ENCODE assay signal across 8 cellular contexts in the genomic region with DNA sequence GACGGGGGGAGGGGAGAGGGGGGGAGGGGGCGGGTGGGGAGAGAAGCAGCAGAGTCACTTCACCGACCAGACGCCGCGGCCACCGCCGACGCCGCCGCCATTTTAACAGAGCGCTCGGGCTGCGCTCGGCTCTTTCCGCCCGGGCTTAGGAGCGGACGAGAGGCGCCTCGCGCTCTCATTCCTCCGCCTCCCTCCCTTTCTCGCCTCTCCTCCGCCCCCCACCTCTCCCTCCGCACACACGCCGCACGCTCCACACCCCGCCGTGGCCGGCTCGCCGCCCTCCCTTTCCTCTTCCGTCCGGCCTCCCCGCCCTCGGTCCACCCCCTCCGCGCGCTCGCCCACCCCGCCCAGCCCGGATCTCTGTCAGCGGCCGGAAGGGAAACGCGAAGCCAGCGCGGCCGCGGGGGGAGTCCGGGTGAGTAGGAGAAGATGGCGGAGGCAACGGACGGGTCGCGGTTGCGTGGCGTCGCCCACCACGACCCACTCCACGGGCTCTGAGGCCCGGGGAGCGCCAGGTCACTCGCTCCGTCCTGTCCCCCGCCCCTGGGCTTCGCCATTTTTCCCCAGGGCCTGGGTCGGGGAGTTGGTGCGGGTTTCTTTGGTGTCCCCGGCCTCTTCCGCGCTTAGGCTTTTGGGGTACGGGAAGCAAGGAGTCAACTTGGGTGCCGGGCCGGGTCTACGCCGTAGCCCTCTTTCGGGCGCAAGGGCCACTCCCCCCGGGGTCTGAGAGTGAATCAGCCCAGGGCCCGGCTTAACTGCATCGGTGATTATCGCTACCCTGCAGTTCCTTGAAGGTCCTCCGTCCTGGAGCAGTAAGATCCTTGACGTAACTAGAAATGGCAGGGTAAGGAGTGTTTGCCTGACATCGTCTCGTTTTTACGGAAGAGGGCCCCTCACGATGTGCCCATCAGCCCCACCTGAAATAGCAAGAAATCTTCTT. TPM values are rescaled to one million over a fixed set of nuclear protein-coding genes. Genes with fewer than 3 reads are reported as not detected.
DNase-seq lines count a peak whose midpoint lies in the region; ATAC-seq and TF ChIP-seq lines count a peak whose summit lies in the region.

Gene USP34, minus strand, starts transcription at position 123 of the 940 bp plus-strand sequence. CDS start 395 bp downstream, outside the sequence.

- H3K4me3 ChIP-seq in hepatocyte (peak within 1 kb of the TSS; percentile 96), aorta (ENCODE audit: low read length in 2 of 2) (peak within 1 kb of the TSS; percentile 91 to 97)

- H3K27ac ChIP-seq in hepatocyte (peak within 1 kb of the TSS; percentile 99), aorta (ENCODE audit: low read depth in 1 of 2, low read length in 2 of 2) (peak within 1 kb of the TSS; percentile 91 to 93)

- no peak for TF ChIP-seq CTCF in hepatocyte (IDR thresholded peaks at IDR 0.05; ENCODE audit: poor library complexity)

- DNase-seq in NCI-H2081 (lab: John Stamatoyannopoulos, UW) (peak; percentile 98), T1000 (lab: John Stamatoyannopoulos, UW) (peak; percentile 83), astrocyte of the hippocampus (ENCODE audit: low read depth, low spot score) (peak; percentile 98), hepatocyte (ENCODE audit: low spot score) (peak; percentile 97), renal cortical epithelial cell (ENCODE audit: low read depth) (peak; percentile 81), aorta (peak; percentile 97 to 99)

- 1% methylated on average over 44 of the region's 91 CpGs for WGBS in hepatocyte (ENCODE audit: low lambda C conversion rate, missing lambda C conversion rate)
- WGBS in aorta, 2 donors = 0 to 1% methylated on average over 67 to 90 of the region's 91 CpGs

- peak within 1 kb of the TSS; percentile 89 for H3K4me2 ChIP-seq in hepatocyte

- peak within 1 kb of the TSS; percentile 83 for H2AFZ ChIP-seq in hepatocyte

- H3K79me2 ChIP-seq in hepatocyte = peaks cover 60% of the 10 kb centered on the region

- H3K9me3 ChIP-seq in hepatocyte (ENCODE audit: low read depth) (no peaks in the 10 kb centered on the region), aorta (ENCODE audit: control insufficient read depth, low read length) (no peaks in the 10 kb centered on the region)

- intact Hi-C loops in aorta (cut with DNase I) = loop anchor here in 1 of 2 donors (2.0 to 5.0 kb wide), 3 partner anchors 68 to 416 kb away; partner anchors contain the start of genes CCT4 and XPO1

- H3K4me1 ChIP-seq in hepatocyte (ENCODE audit: insufficient read depth) (peaks cover 22% of the 10 kb centered on the region), aorta (ENCODE audit: control insufficient read depth in 1 of 2, insufficient read depth in 2 of 2, low read length in 2 of 2) (no peaks in the 10 kb centered on the region)

- H3K36me3 ChIP-seq in hepatocyte (replicated peaks; ENCODE audit: insufficient read depth, low read depth) = no peaks in the 10 kb centered on the region
- H3K36me3 ChIP-seq in aorta (ENCODE audit: control insufficient read depth in 1 of 2, insufficient read depth in 2 of 2, low read length in 1 of 2) = no peaks in the 10 kb centered on the region

- ATAC-seq in GM18502 (IDR thresholded peaks at IDR 0.05; ENCODE audit: poor library complexity, unreplicated experiment) (peak; percentile 79), HG02973 (IDR thresholded peaks at IDR 0.05; ENCODE audit: unreplicated experiment) (peak; percentile 77), aorta (ENCODE audit: low FRiP score) (peak; percentile 98)

- peaks cover 34% of the 10 kb centered on the region for H4K20me1 ChIP-seq in hepatocyte (ENCODE audit: insufficient read depth, poor library complexity, severe bottlenecking)

- no peaks in the 10 kb centered on the region for H3K9me2 ChIP-seq in hepatocyte (replicated peaks; ENCODE audit: insufficient read depth)

- no peaks in the 10 kb centered on the region for H3K27me3 ChIP-seq in hepatocyte
- no peaks in the 10 kb centered on the region for H3K27me3 ChIP-seq in aorta (ENCODE audit: control insufficient read depth in 1 of 2, insufficient read depth in 2 of 2, low read length in 1 of 2)

RNA-seq across cellular contexts. Expression of gene USP34, which starts in this region (rescaled TPM):
- total RNA-seq in hepatocyte = 115 and 125 TPM in 2 replicates
- polyA plus RNA-seq in hepatocyte = 36.8 and 46.3 TPM in 2 replicates
- total RNA-seq in renal cortical epithelial cell = 76.2 and 182 TPM in 2 replicates
- 100 to 1,000 TPM; 128 to 146 TPM for total RNA-seq in aorta
- polyA plus RNA-seq in aorta = 10 to 100 TPM; 25.2 to 54.4 TPM

Comparison
In these comparisons a context has a peak if more than half of its experiments do, and no peak if none do; other contexts are left out.
1. Peak in every context shown above with its lines: DNase-seq, ATAC-seq, H3K4me3 ChIP-seq and H3K27ac ChIP-seq.